ENCODE assay signal across 12 cellular contexts in the genomic region with DNA sequence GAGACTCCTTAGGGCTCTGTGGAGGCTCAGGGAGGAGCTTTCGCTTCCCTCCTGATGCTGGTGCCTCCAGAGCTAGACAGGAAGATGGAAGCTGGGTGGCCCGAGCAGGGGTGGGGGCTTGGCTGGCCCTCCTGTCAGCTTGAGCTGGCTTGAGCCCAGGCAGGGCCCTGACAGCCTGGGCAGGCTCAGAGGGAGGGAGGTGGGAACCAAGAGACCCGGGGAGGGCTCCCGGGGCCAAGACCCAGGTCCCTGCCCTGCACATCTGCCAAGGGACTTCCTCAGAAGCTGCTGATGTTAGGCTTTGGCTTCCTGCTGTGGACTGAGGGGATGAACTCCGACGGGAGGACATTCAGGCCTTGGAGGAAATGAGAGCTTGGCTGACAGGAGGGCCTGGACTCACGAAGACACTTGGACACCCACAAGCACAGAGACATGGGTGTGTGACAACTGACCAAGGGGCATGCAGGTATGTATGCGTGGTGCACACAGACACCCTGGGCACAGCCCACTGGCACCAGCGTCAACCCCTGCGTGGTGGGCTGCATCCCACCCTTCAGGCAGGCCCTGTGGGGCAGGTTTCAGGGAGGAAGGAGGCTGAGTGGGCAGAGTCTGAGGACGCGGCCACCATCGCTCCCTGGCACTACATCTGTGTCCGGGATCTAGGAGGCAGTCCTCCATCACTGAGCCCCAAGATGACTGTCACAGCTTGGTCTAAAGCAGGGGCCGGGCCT. TPM values are rescaled to one million over a fixed set of nuclear protein-coding genes. Genes with fewer than 3 reads are reported as not detected.
DNase-seq lines count a peak whose midpoint lies in the region; ATAC-seq and TF ChIP-seq lines count a peak whose summit lies in the region.
"Had no signal": no experiment of that assay in that cellular context is flagged by ENCODE, and none has a peak within 500 bp of the region (broad histone marks: within the 10 kb centered on the region; RNA-seq: fewer than 3 reads in every experiment).

No MANE protein-coding gene starts in this region.

- H3K27me3 ChIP-seq in heart right ventricle, result no peaks in the 10 kb centered on the region
- no peaks in the 10 kb centered on the region for H3K27me3 ChIP-seq in spleen (replicated peaks in 1 of 7)

- peaks cover 0 to 1% (median 0%) of the 10 kb centered on the region in 9 donors for H3K36me3 ChIP-seq in heart right ventricle
- H3K36me3 ChIP-seq in spleen, result peaks cover 0 to 2% (median 0%) of the 10 kb centered on the region in 6 donors

- H3K4me3 ChIP-seq in heart right ventricle, result no peak overlapping the region
- no peak overlapping the region for H3K4me3 ChIP-seq in spleen
- H3K4me3 ChIP-seq: mucosa of descending colon had no signal

- 62 to 64% methylated on average over 15 of the region's 15 CpGs for WGBS in heart right ventricle, 2 donors
- WGBS in spleen, 5 donors, result 40 to 53% (median 47%) methylated on average over 14 to 15 of the region's 15 CpGs

- intact Hi-C loops in heart right ventricle (cut with DNase I), result loop anchor here in 1 of 10 donors (2.0 kb wide), 1 partner anchor 21 kb away; no protein-coding TSS in a partner anchor
- intact Hi-C loops in spleen (cut with DNase I; ENCODE audit: low total_unique reads), result no loop called here

- ATAC-seq in heart right ventricle (peak in 4 of 8 donors; percentile 0 to 13 (median 4)), HG03159 (IDR thresholded peaks at IDR 0.05; ENCODE audit: unreplicated experiment) (no peak), GM21447 (IDR thresholded peaks at IDR 0.05; ENCODE audit: unreplicated experiment) (no peak)
- ATAC-seq: activated CD4-positive, CD25-positive, alpha-beta regulatory T cell treated with anti-CD3 and anti-CD28 coated beads, Interleukin-2, amount 50 U/mL, for 24 hours; mucosa of descending colon; stimulated activated naive CD8-positive, alpha-beta T cell treated with anti-CD3 and anti-CD28 coated beads, Interleukin-15, amount 100 ng/mL, for 72 hours had no signal

- no peaks in the 10 kb centered on the region for H3K9me3 ChIP-seq in heart right ventricle
- H3K9me3 ChIP-seq in spleen, result no peaks in the 10 kb centered on the region
- H3K9me3 ChIP-seq: mucosa of descending colon had no signal

- H3K4me1 ChIP-seq in heart right ventricle (peaks cover 33 to 54% (median 53%) of the 10 kb centered on the region in 9 donors), spleen (peaks cover 34 to 59% (median 54%) of the 10 kb centered on the region in 6 donors)

- TF ChIP-seq CTCF in RWPE1 (conservative IDR thresholded peaks at IDR 0.05; ENCODE audit: low read depth) (no peak), heart right ventricle (IDR thresholded peaks at IDR 0.05) (no peak), spleen (IDR thresholded peaks at IDR 0.05 in 8 of 11, conservative IDR thresholded peaks at IDR 0.05 in 3 of 11) (no peak)

- CTCF ChIA-PET in RWPE1 (lab: Yijun Ruan, JAX), result interaction anchor here (0.7 to 7.0 kb wide), 2 partner anchors 10 to 29 kb away, joined by 3 to 39 read pairs; no protein-coding TSS in a partner anchor

- no peak for DNase-seq in RWPE1 (ENCODE audit: low spot score)
- peak in 1 of 2 donors; percentile 55 for DNase-seq in heart right ventricle
- peak; percentile 79 for DNase-seq in spleen
- DNase-seq in NCI-H226, result no peak
- DNase-seq: activated naive CD4-positive, alpha-beta T cell; DMS153 had no signal

- POLR2A ChIA-PET in RWPE1 (lab: Yijun Ruan, JAX; ENCODE audit: low non-redundant PET), result no interaction called here

- TF ChIP-seq POLR2A in spleen (IDR thresholded peaks at IDR 0.05), result no peak

- H3K27ac ChIP-seq in RWPE1 (peak overlapping the region; percentile 5; the same call in 1 of the 2 replicates), heart right ventricle (peak overlapping the region; percentile 32 to 92 (median 82)), spleen (peak overlapping the region; percentile 32 to 89 (median 79))

RNA-seq across cellular contexts. Expression of gene LTC4S, which starts 1.7 kb away (rescaled TPM):
- total RNA-seq in heart right ventricle (10 to 100 TPM in 3 of 10 donors, 1 to 10 TPM in 7; 5.4 to 10.6 (median 7.9) TPM), spleen (10 to 100 TPM in 3 of 7 donors, 1 to 10 TPM in 4; 4.0 to 24.2 (median 9.2) TPM)
- polyA plus RNA-seq in heart right ventricle (10 to 100 TPM; 10.5 to 20.0 TPM), spleen (10 to 100 TPM in 1 of 3 donors, 1 to 10 TPM in 2; 3.1 to 14.9 (median 3.8) TPM)
- total RNA-seq: RPMI7951 had no signal

RNA-seq across cellular contexts. Expression of gene MGAT4B, which starts 14.6 kb away (rescaled TPM):
- total RNA-seq in heart right ventricle, result 100 to 1,000 TPM in 5 of 10 donors, 10 to 100 TPM in 5; 88.6 to 123 (median 102) TPM
- 10 to 100 TPM; 58.6 to 86.9 TPM for polyA plus RNA-seq in heart right ventricle
- total RNA-seq in spleen, result 100 to 1,000 TPM in 2 of 7 donors, 10 to 100 TPM in 5; 76.8 to 117 (median 87.7) TPM
- 10 to 100 TPM; 34.9 to 49.3 (median 35.8) TPM for polyA plus RNA-seq in spleen

RNA-seq across cellular contexts. Expression of gene SQSTM1, which starts 28.7 kb away (rescaled TPM):
- total RNA-seq in heart right ventricle (100 to 1,000 TPM; 341 to 466 (median 391) TPM), spleen (100 to 1,000 TPM; 241 to 328 (median 311) TPM)
- polyA plus RNA-seq in heart right ventricle (100 to 1,000 TPM; 131 to 210 TPM), spleen (100 to 1,000 TPM; 105 to 185 (median 126) TPM)

RNA-seq across cellular contexts. Expression of gene MAML1, which starts 59.4 kb away (rescaled TPM):
- total RNA-seq in heart right ventricle (10 to 100 TPM in 9 of 10 donors, 1 to 10 TPM in 1; 10.0 to 15.3 (median 12.5) TPM), spleen (10 to 100 TPM; 31.3 to 42.8 (median 36.7) TPM)
- polyA plus RNA-seq in heart right ventricle (1 to 10 TPM; 5.5 to 9.4 TPM), spleen (10 to 100 TPM in 1 of 3 donors, 1 to 10 TPM in 2; 4.7 to 10.7 (median 6.7) TPM)

Comparison
In these comparisons a context has a peak if more than half of its experiments do, and no peak if none do; other contexts are left out.
1. H3K27ac ChIP-seq: peak in every context shown above with its lines; median percentile 82 in heart right ventricle; 79 in spleen; 5 in RWPE1.